ENCODE assay signal across 2 cellular contexts in the genomic region with DNA sequence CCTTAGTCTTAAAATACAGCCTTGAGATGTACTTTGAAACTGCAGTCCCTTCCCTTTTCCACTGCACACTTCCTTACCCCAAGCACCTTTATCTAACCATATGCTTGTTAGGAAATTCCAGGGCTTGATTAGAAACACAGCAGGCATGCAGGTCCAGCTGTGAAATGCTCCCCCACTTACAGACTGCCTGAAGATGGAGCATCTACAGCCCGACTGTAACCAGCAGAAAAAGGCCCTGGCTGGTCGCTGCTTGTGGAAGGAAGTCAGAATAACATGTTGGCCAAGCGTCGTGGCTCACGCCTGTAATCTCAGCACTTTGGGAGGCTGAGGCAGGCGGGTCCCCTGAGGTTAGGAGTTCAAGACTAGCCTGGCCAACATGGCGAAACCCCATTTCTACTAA.
TF ChIP-seq lines count a peak whose summit lies in the region.

No MANE protein-coding gene starts in this region.

TF ChIP-seq in GM23338, 12 proteins besides CTCF, POLR2A, EP300 and RAD21 (continued from another document and continues in another):
- TF ChIP-seq, protein P1, sequence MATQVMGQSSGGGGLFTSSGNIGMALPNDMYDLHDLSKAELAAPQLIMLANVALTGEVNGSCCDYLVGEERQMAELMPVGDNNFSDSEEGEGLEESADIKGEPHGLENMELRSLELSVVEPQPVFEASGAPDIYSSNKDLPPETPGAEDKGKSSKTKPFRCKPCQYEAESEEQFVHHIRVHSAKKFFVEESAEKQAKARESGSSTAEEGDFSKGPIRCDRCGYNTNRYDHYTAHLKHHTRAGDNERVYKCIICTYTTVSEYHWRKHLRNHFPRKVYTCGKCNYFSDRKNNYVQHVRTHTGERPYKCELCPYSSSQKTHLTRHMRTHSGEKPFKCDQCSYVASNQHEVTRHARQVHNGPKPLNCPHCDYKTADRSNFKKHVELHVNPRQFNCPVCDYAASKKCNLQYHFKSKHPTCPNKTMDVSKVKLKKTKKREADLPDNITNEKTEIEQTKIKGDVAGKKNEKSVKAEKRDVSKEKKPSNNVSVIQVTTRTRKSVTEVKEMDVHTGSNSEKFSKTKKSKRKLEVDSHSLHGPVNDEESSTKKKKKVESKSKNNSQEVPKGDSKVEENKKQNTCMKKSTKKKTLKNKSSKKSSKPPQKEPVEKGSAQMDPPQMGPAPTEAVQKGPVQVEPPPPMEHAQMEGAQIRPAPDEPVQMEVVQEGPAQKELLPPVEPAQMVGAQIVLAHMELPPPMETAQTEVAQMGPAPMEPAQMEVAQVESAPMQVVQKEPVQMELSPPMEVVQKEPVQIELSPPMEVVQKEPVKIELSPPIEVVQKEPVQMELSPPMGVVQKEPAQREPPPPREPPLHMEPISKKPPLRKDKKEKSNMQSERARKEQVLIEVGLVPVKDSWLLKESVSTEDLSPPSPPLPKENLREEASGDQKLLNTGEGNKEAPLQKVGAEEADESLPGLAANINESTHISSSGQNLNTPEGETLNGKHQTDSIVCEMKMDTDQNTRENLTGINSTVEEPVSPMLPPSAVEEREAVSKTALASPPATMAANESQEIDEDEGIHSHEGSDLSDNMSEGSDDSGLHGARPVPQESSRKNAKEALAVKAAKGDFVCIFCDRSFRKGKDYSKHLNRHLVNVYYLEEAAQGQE (IDR thresholded peaks at IDR 0.05; ENCODE audit: unreplicated experiment): no peak
- no peak for TF ChIP-seq NANOG (IDR thresholded peaks at IDR 0.05; ENCODE audit: borderline replicate concordance)
- TF ChIP-seq ZNF114 (CRISPR knock-in tag; IDR thresholded peaks at IDR 0.05): no peak
- TF ChIP-seq POLR2AphosphoS5 (IDR thresholded peaks at IDR 0.05; ENCODE audit: low read depth): no peak
- TF ChIP-seq, protein P2, sequence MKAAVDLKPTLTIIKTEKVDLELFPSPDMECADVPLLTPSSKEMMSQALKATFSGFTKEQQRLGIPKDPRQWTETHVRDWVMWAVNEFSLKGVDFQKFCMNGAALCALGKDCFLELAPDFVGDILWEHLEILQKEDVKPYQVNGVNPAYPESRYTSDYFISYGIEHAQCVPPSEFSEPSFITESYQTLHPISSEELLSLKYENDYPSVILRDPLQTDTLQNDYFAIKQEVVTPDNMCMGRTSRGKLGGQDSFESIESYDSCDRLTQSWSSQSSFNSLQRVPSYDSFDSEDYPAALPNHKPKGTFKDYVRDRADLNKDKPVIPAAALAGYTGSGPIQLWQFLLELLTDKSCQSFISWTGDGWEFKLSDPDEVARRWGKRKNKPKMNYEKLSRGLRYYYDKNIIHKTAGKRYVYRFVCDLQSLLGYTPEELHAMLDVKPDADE (IDR thresholded peaks at IDR 0.05): no peak
- TF ChIP-seq, protein P3, sequence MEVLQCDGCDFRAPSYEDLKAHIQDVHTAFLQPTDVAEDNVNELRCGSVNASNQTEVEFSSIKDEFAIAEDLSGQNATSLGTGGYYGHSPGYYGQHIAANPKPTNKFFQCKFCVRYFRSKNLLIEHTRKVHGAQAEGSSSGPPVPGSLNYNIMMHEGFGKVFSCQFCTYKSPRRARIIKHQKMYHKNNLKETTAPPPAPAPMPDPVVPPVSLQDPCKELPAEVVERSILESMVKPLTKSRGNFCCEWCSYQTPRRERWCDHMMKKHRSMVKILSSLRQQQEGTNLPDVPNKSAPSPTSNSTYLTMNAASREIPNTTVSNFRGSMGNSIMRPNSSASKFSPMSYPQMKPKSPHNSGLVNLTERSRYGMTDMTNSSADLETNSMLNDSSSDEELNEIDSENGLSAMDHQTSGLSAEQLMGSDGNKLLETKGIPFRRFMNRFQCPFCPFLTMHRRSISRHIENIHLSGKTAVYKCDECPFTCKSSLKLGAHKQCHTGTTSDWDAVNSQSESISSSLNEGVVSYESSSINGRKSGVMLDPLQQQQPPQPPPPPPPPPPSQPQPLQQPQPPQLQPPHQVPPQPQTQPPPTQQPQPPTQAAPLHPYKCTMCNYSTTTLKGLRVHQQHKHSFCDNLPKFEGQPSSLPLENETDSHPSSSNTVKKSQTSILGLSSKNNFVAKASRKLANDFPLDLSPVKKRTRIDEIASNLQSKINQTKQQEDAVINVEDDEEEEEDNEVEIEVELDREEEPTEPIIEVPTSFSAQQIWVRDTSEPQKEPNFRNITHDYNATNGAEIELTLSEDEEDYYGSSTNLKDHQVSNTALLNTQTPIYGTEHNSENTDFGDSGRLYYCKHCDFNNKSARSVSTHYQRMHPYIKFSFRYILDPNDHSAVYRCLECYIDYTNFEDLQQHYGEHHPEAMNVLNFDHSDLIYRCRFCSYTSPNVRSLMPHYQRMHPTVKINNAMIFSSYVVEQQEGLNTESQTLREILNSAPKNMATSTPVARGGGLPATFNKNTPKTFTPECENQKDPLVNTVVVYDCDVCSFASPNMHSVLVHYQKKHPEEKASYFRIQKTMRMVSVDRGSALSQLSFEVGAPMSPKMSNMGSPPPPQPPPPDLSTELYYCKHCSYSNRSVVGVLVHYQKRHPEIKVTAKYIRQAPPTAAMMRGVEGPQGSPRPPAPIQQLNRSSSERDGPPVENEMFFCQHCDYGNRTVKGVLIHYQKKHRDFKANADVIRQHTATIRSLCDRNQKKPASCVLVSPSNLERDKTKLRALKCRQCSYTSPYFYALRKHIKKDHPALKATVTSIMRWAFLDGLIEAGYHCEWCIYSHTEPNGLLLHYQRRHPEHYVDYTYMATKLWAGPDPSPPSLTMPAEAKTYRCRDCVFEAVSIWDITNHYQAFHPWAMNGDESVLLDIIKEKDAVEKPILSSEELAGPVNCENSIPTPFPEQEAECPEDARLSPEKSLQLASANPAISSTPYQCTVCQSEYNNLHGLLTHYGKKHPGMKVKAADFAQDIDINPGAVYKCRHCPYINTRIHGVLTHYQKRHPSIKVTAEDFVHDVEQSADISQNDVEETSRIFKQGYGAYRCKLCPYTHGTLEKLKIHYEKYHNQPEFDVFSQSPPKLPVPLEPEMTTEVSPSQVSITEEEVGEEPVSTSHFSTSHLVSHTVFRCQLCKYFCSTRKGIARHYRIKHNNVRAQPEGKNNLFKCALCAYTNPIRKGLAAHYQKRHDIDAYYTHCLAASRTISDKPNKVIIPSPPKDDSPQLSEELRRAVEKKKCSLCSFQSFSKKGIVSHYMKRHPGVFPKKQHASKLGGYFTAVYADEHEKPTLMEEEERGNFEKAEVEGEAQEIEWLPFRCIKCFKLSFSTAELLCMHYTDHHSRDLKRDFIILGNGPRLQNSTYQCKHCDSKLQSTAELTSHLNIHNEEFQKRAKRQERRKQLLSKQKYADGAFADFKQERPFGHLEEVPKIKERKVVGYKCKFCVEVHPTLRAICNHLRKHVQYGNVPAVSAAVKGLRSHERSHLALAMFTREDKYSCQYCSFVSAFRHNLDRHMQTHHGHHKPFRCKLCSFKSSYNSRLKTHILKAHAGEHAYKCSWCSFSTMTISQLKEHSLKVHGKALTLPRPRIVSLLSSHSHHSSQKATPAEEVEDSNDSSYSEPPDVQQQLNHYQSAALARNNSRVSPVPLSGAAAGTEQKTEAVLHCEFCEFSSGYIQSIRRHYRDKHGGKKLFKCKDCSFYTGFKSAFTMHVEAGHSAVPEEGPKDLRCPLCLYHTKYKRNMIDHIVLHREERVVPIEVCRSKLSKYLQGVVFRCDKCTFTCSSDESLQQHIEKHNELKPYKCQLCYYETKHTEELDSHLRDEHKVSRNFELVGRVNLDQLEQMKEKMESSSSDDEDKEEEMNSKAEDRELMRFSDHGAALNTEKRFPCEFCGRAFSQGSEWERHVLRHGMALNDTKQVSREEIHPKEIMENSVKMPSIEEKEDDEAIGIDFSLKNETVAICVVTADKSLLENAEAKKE (CRISPR knock-in tag; IDR thresholded peaks at IDR 0.05): no peak
- TF ChIP-seq EZH2 (IDR thresholded peaks at IDR 0.05; ENCODE audit: low read depth, unreplicated experiment): no peak
- no peak for TF ChIP-seq CREB1 (CRISPR knock-in tag; IDR thresholded peaks at IDR 0.05; ENCODE audit: low read depth)
- no peak for TF ChIP-seq ZNF331 (CRISPR knock-in tag; IDR thresholded peaks at IDR 0.05; ENCODE audit: low read depth)
- no peak for TF ChIP-seq EZH2phosphoT487 (IDR thresholded peaks at IDR 0.05; ENCODE audit: unreplicated experiment)

TF ChIP-seq in SK-N-SH treated with all-trans-retinoic acid at 6 μM for 48 hours, 23 proteins besides CTCF, POLR2A, EP300 and RAD21 (continued from another document):
- TF ChIP-seq ZFP30 (CRISPR knock-in tag; IDR thresholded peaks at IDR 0.05) (no peak), TCF4 (CRISPR knock-in tag; IDR thresholded peaks at IDR 0.05; ENCODE audit: borderline replicate concordance) (no peak), SNAI2 (CRISPR knock-in tag; IDR thresholded peaks at IDR 0.05) (no peak), ZNF565 (CRISPR knock-in tag; conservative IDR thresholded peaks at IDR 0.05; ENCODE audit: low read depth) (no peak), ISL1 (CRISPR knock-in tag; IDR thresholded peaks at IDR 0.05) (no peak)
TF ChIP-seq in SK-N-SH treated with all-trans-retinoic acid at 6 μM for 48 hours: peak in this region for 0.
